9 cellular contexts compared by ENCODE assay signal in genomic region chr1:119279441-119280415, GRCh38.
DNase-seq lines count a peak whose midpoint lies in the region; ATAC-seq and TF ChIP-seq lines count a peak whose summit lies in the region.
"Had no signal": no experiment of that assay in that cellular context is flagged by ENCODE, and none has a peak within 500 bp of the region (broad histone marks: within the 10 kb centered on the region; RNA-seq: fewer than 3 reads in every experiment).

No MANE protein-coding gene starts in this region.

- H3K27me3 ChIP-seq in breast epithelium = no peaks in the 10 kb centered on the region

- no peak for TF ChIP-seq CTCF in breast epithelium (IDR thresholded peaks at IDR 0.05)

- TF ChIP-seq EP300 in Ishikawa (IDR thresholded peaks at IDR 0.05; ENCODE audit: borderline replicate concordance) = peak; percentile 78

- ATAC-seq in GM19397 (IDR thresholded peaks at IDR 0.05; ENCODE audit: unreplicated experiment) (no peak), GM19463 (IDR thresholded peaks at IDR 0.05; ENCODE audit: unreplicated experiment) (no peak), GM21723 (IDR thresholded peaks at IDR 0.05; ENCODE audit: unreplicated experiment) (no peak)

- DNase-seq in AG08395 (ENCODE audit: low spot score) (peak; percentile 76), breast epithelium (ENCODE audit: low spot score in 2 of 2) (peak in 1 of 2 donors; percentile 33), lung microvascular endothelial cell (ENCODE audit: low read depth in 2 of 2) (peak; percentile 75 to 87), 8988T (no peak)
- DNase-seq: Karpas-422 had no signal

- intact Hi-C loops in breast epithelium (cut with DNase I; ENCODE audit: low total_unique reads) = no loop called here

- H3K36me3 ChIP-seq in breast epithelium = no peaks in the 10 kb centered on the region

- no peak for TF ChIP-seq POLR2A in breast epithelium (IDR thresholded peaks at IDR 0.05)

- H3K4me1 ChIP-seq in breast epithelium = no peaks in the 10 kb centered on the region

- no peak overlapping the region for H3K4me3 ChIP-seq in breast epithelium

- H3K27ac ChIP-seq in breast epithelium = peak overlapping the region; percentile 15 to 71

- TF ChIP-seq RAD21 in Ishikawa (IDR thresholded peaks at IDR 0.05; ENCODE audit: low read depth) = no peak

- H3K9me3 ChIP-seq in breast epithelium = no peaks in the 10 kb centered on the region

TF ChIP-seq in Ishikawa, 13 proteins besides CTCF, POLR2A, EP300 and RAD21:
- peak; percentile 79 for TF ChIP-seq TCF12 (IDR thresholded peaks at IDR 0.05; ENCODE audit: low read depth)
- peak; percentile 46; the same call in 1 of the 2 replicates for TF ChIP-seq FOXM1 (IDR thresholded peaks at IDR 0.05; ENCODE audit: borderline replicate concordance, low read depth)
- no peak for TF ChIP-seq REST (IDR thresholded peaks at IDR 0.05; ENCODE audit: low read depth)
- peak; percentile 92 for TF ChIP-seq TEAD4 (IDR thresholded peaks at IDR 0.05)
- peak; percentile 48; the same call in 1 of the 2 replicates for TF ChIP-seq NFIC (IDR thresholded peaks at IDR 0.05)
TF ChIP-seq in Ishikawa: peak in this region for 4.
